Comparison of ENCODE assay signal across 8 cellular contexts in the genomic region with DNA sequence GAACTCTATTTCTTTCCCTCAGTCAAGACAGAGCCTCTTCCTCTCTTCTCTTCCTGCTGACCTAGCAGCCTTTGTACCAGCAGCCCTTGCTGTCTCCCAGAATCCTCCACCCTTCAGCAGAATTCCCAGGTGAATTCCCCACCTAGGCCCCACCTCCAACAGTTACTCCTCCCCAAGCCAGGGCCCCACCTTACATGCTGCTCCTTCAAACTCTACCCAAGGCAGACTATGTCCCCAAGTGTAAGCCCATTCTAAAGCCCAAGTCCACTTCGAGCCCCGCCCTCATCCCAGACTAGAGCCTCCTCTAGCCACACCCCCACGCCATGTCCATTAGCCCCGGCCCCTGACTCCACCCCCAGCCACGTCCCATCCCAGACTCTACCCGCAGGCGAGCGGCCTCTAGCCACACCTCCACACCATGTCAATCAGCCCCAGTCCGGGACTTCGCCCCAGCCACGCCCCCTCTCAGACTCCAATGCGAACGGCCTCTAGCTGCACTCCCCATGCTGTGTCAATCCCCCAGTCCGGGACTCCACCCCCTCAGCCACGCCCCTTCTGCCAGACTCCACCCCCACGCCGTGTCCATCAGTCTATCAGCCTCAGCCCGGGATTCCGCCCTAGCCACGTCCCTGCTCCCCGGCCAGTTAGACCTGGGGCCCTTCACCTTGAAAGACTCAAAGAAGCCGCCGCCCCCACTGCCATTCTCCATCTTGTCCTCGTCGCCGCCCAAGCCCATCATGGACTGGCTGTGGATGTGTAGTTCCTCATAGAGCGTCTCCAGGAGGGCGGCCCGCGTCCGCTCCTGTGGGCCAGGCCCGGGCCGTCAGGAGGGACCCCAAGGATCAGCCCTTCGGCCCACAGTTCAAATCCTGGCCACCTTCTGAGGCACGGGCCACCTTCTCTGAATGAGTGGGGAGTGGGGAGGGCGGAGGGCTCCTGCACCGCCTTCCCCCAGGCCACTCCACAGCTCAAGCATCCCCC.
DNase-seq lines count a peak whose midpoint lies in the region; ATAC-seq and TF ChIP-seq lines count a peak whose summit lies in the region.

No MANE protein-coding gene starts in this region.

- no TSS peak for BruUV-seq in MCF 10A (replicated peaks; lab: Mats Ljungman, UMichigan)

- no peak overlapping the region for H3K4me3 Mint-ChIP-seq in MCF 10A (ENCODE audit: unreplicated experiment)
- no peak overlapping the region for H3K4me3 Mint-ChIP-seq in activated CD4-positive, alpha-beta memory T cell treated with anti-CD3 and anti-CD28 coated beads, Interleukin-2, amount 10 ng/mL, durations not matched to agents 7 days and 5 days

- CTCF ChIA-PET in MCF 10A (lab: Yijun Ruan, JAX) = no interaction called here
- CTCF ChIA-PET in activated CD4-positive, alpha-beta memory T cell treated with anti-CD3 and anti-CD28 coated beads, Interleukin-2, amount 10 ng/mL, durations not matched to agents 7 days and 5 days (lab: Charles Lee) = interaction anchor here (0.5 kb wide), 1 partner anchor 1395 kb away, joined by 5 read pairs; no protein-coding TSS in a partner anchor

- no peak for TF ChIP-seq CTCF in MCF 10A (IDR thresholded peaks at IDR 0.05; ENCODE audit: unreplicated experiment)
- TF ChIP-seq CTCF in breast epithelium (IDR thresholded peaks at IDR 0.05) = no peak
- no peak for TF ChIP-seq CTCF in fibroblast of villous mesenchyme (IDR thresholded peaks at IDR 0.05; ENCODE audit: insufficient read depth, low read depth, low read length)

- TF ChIP-seq POLR2A in breast epithelium (IDR thresholded peaks at IDR 0.05) = no peak

- no peaks in the 10 kb centered on the region for H4K20me1 ChIP-seq in Karpas-422 (ENCODE audit: insufficient read depth, low read depth, low read length)

- H3K4me1 Mint-ChIP-seq in MCF 10A (ENCODE audit: insufficient read depth, unreplicated experiment) = peaks cover 8% of the 10 kb centered on the region
- peaks cover 9% of the 10 kb centered on the region for H3K4me1 Mint-ChIP-seq in activated CD4-positive, alpha-beta memory T cell treated with anti-CD3 and anti-CD28 coated beads, Interleukin-2, amount 10 ng/mL, durations not matched to agents 7 days and 5 days

- peak overlapping the region; percentile 39 for H3K4me2 ChIP-seq in Karpas-422 (ENCODE audit: low read depth, low read length, poor library complexity, severe bottlenecking)

- H3K4me3 ChIP-seq in breast epithelium (no peak overlapping the region), Karpas-422 (ENCODE audit: low read length) (peak overlapping the region; percentile 33; the same call in 1 of the 2 replicates), fibroblast of villous mesenchyme (ENCODE audit: low read depth, low read length) (no peak overlapping the region)

- H3K9ac ChIP-seq in Karpas-422 (ENCODE audit: low read length) = no peak overlapping the region

- H3K4me1 ChIP-seq in breast epithelium = no peaks in the 10 kb centered on the region
- H3K4me1 ChIP-seq in Karpas-422 (ENCODE audit: low read length) = peaks cover 6% of the 10 kb centered on the region

- H3K36me3 ChIP-seq in breast epithelium = no peaks in the 10 kb centered on the region
- H3K36me3 ChIP-seq in Karpas-422 (ENCODE audit: insufficient read depth, low read length) = no peaks in the 10 kb centered on the region

- POLR2A ChIA-PET in MCF 10A (lab: Yijun Ruan, JAX) = no interaction called here
- POLR2A ChIA-PET in activated CD4-positive, alpha-beta memory T cell treated with anti-CD3 and anti-CD28 coated beads, Interleukin-2, amount 10 ng/mL, durations not matched to agents 7 days and 5 days (lab: Charles Lee) = no interaction called here

- no peaks in the 10 kb centered on the region for H3K9me2 ChIP-seq in Karpas-422 (replicated peaks; ENCODE audit: insufficient read depth, low read length)

- DNase-seq in MCF 10A (ENCODE audit: unreplicated experiment) (peak; percentile 58), breast epithelium (ENCODE audit: low spot score in 2 of 2) (no peak), Karpas-422 (peak; percentile 99), fibroblast of villous mesenchyme (ENCODE audit: low read depth) (peak; percentile 70), occipital lobe (lab: John Stamatoyannopoulos, UW) (peak; percentile 45)
- DNase-seq in activated CD4-positive, alpha-beta memory T cell treated with anti-CD3 and anti-CD28 coated beads, Interleukin-2, amount 10 ng/mL, durations not matched to agents 7 days and 5 days = peak; percentile 66

- H3K27ac ChIP-seq in breast epithelium (no peak overlapping the region), Karpas-422 (ENCODE audit: low read length) (no peak overlapping the region)

- no peaks in the 10 kb centered on the region for H3K9me3 ChIP-seq in breast epithelium
- no peaks in the 10 kb centered on the region for H3K9me3 ChIP-seq in Karpas-422 (ENCODE audit: low read length)

- no peaks in the 10 kb centered on the region for H3K27me3 Mint-ChIP-seq in MCF 10A (ENCODE audit: insufficient read depth, unreplicated experiment)
- H3K27me3 Mint-ChIP-seq in activated CD4-positive, alpha-beta memory T cell treated with anti-CD3 and anti-CD28 coated beads, Interleukin-2, amount 10 ng/mL, durations not matched to agents 7 days and 5 days = no peaks in the 10 kb centered on the region

- no peak overlapping the region for H3K27ac Mint-ChIP-seq in MCF 10A (ENCODE audit: low read depth, unreplicated experiment)
- no peak overlapping the region for H3K27ac Mint-ChIP-seq in activated CD4-positive, alpha-beta memory T cell treated with anti-CD3 and anti-CD28 coated beads, Interleukin-2, amount 10 ng/mL, durations not matched to agents 7 days and 5 days

- intact Hi-C loops in MCF 10A (cut with micrococcal nuclease) (no loop called here), breast epithelium (cut with DNase I; ENCODE audit: low total_unique reads) (no loop called here)

- H3K9me3 Mint-ChIP-seq in MCF 10A (ENCODE audit: unreplicated experiment) = no peaks in the 10 kb centered on the region
- H3K9me3 Mint-ChIP-seq in activated CD4-positive, alpha-beta memory T cell treated with anti-CD3 and anti-CD28 coated beads, Interleukin-2, amount 10 ng/mL, durations not matched to agents 7 days and 5 days = no peaks in the 10 kb centered on the region

- no peaks in the 10 kb centered on the region for H3K36me3 Mint-ChIP-seq in MCF 10A (ENCODE audit: insufficient read depth, unreplicated experiment)
- no peaks in the 10 kb centered on the region for H3K36me3 Mint-ChIP-seq in activated CD4-positive, alpha-beta memory T cell treated with anti-CD3 and anti-CD28 coated beads, Interleukin-2, amount 10 ng/mL, durations not matched to agents 7 days and 5 days (ENCODE audit: low read depth)

- peak overlapping the region; percentile 24; the same call in 1 of the 2 replicates for H2AFZ ChIP-seq in Karpas-422 (ENCODE audit: low read length)

- H3K27me3 ChIP-seq in breast epithelium = no peaks in the 10 kb centered on the region
- H3K27me3 ChIP-seq in Karpas-422 (ENCODE audit: low read length) = no peaks in the 10 kb centered on the region

- no peak for ATAC-seq in HG03045 (IDR thresholded peaks at IDR 0.05; ENCODE audit: unreplicated experiment)
- no peak for ATAC-seq in HG03159 (IDR thresholded peaks at IDR 0.05; ENCODE audit: unreplicated experiment)

- no peaks in the 10 kb centered on the region for H3K79me2 ChIP-seq in Karpas-422 (ENCODE audit: low read length)

Comparison
In these comparisons a context has a peak if more than half of its experiments do, and no peak if none do; other contexts are left out.
1. DNase-seq: peak in MCF 10A (single experiment), Karpas-422 (single experiment), activated CD4-positive, alpha-beta memory T cell treated with anti-CD3 and anti-CD28 coated beads, Interleukin-2, amount 10 ng/mL, durations not matched to agents 7 days and 5 days (single experiment), fibroblast of villous mesenchyme (single experiment) and occipital lobe (single experiment); none in breast epithelium (0 of 2).